ENCODE assay signal across 25 cellular contexts in genomic region chr5:51567636-51568035, GRCh38.
"Had no signal": no experiment of that assay in that cellular context is flagged by ENCODE, and none has a peak within 500 bp of the region (broad histone marks: within the 10 kb centered on the region; RNA-seq: fewer than 3 reads in every experiment).

No MANE protein-coding gene starts in this region.

- H3K36me3 Mint-ChIP-seq: activated naive CD8-positive, alpha-beta T cell had no signal

- H3K9me3 ChIP-seq: body of pancreas, left lung, lower lobe of right lung, neutrophil, right lobe of liver, tibial nerve had no signal

- H3K27me3 ChIP-seq: body of pancreas, left lung, neutrophil, right lobe of liver, tibial nerve had no signal

- H3K27ac Mint-ChIP-seq: activated naive CD8-positive, alpha-beta T cell; activated T-cell treated with anti-CD3 and anti-CD28 coated beads, Interleukin-2, amount 50 U/mL, for 72 hours; effector memory CD8-positive, alpha-beta T cell; nephron; progenitor cell of endocrine pancreas; T-helper 1 cell treated with Interleukin-12 subunit alpha and Interleukin-12 subunit beta and Interleukin-4 antibody, amounts not matched to agents 30 μg/mL and 1 μg/mL, for 36 hours had no signal

- H3K9me3 Mint-ChIP-seq: nephron; T-helper 1 cell treated with Interleukin-12 subunit alpha and Interleukin-12 subunit beta and Interleukin-4 antibody, amounts not matched to agents 30 μg/mL and 1 μg/mL, for 36 hours had no signal

- H3K4me3 ChIP-seq: body of pancreas, left lung, lower lobe of right lung, right lobe of liver, tibial nerve had no signal

- DNase-seq: activated CD4-positive, alpha-beta T cell treated with anti-CD3 and anti-CD28 coated beads for 4 hours; activated CD4-positive, alpha-beta T cell treated with anti-CD3 and anti-CD28 coated beads, Interleukin-2, amount 50 U/mL, for 4 hours; activated naive CD4-positive, alpha-beta T cell; activated T-cell treated with anti-CD3 and anti-CD28 coated beads for 4 hours; activated T-cell treated with anti-CD3 and anti-CD28 coated beads, Interleukin-2, amount 50 U/mL, for 72 hours; aorta; body of pancreas; caudate nucleus; cortex of kidney; effector memory CD8-positive, alpha-beta T cell; foreskin melanocyte; left lung; lower lobe of right lung; right lobe of liver; stimulated activated CD4-positive, alpha-beta T cell treated with anti-CD3 and anti-CD28 coated beads, Interleukin-2, amount 100 ng/mL, for 48 hours; stimulated activated naive CD4-positive, alpha-beta T cell treated with Interleukin-2 at 50 U/mL for 16 hours; T-helper 9 cell had no signal

- H3K4me1 ChIP-seq: body of pancreas, left lung, lower lobe of right lung, right lobe of liver, tibial nerve had no signal

- ATAC-seq: activated T-cell treated with anti-CD3 and anti-CD28 coated beads, Interleukin-2, amount 50 U/mL, for 72 hours; body of pancreas; effector memory CD8-positive, alpha-beta T cell; esophagus mucosa; left lung; lower lobe of right lung; right lobe of liver had no signal

- H3K4me3 Mint-ChIP-seq: activated naive CD8-positive, alpha-beta T cell; activated T-cell treated with anti-CD3 and anti-CD28 coated beads, Interleukin-2, amount 50 U/mL, for 72 hours; effector memory CD8-positive, alpha-beta T cell; nephron; T-helper 1 cell treated with Interleukin-12 subunit alpha and Interleukin-12 subunit beta and Interleukin-4 antibody, amounts not matched to agents 30 μg/mL and 1 μg/mL, for 36 hours had no signal

- H3K27me3 Mint-ChIP-seq: activated naive CD8-positive, alpha-beta T cell; effector memory CD8-positive, alpha-beta T cell; progenitor cell of endocrine pancreas had no signal

- H3K4me1 Mint-ChIP-seq: nephron had no signal

- H3K36me3 ChIP-seq: left lung, lower lobe of right lung, neutrophil, right lobe of liver, tibial nerve had no signal

- H3K27ac ChIP-seq: body of pancreas, left lung, lower lobe of right lung, neutrophil, right lobe of liver, tibial nerve, VCaP had no signal
